In the genomic region with DNA sequence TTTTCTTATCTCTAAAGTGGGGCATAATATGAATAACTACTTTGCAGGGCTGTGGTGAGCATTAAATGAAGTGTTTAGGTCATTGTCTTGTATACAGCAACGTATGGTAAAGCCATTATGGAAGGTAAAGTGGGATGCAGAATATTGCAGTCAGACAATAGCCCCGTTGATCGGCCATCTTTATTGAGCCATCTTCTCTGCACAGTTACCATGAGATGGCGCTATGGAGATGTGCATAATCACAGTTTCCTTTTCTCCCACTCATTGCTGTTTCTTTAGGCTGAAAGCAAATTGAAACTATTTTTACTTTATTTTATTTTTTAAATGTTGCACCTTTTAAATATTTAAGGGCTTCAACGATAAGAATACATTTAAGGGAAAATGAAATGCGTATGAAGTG, we compare ENCODE assay signal across 9 cellular contexts.
DNase-seq lines count a peak whose midpoint lies in the region; ATAC-seq, FAIRE-seq and TF ChIP-seq lines count a peak whose summit lies in the region.
"Had no signal": no experiment of that assay in that cellular context is flagged by ENCODE, and none has a peak within 500 bp of the region (broad histone marks: within the 10 kb centered on the region; RNA-seq: fewer than 3 reads in every experiment).

No MANE protein-coding gene starts in this region.

- H3K27me3 Mint-ChIP-seq in astrocyte (ENCODE audit: low read depth, unreplicated experiment) (no peaks in the 10 kb centered on the region), neural progenitor cell (ENCODE audit: insufficient read depth, low read depth) (no peaks in the 10 kb centered on the region)

- H3K27ac Mint-ChIP-seq in astrocyte (ENCODE audit: unreplicated experiment) = no peak overlapping the region
- no peak overlapping the region for H3K27ac Mint-ChIP-seq in neural progenitor cell

- no peak overlapping the region for H3K4me2 ChIP-seq in astrocyte (ENCODE audit: low read length)
- H3K4me2 ChIP-seq in neural progenitor cell = no peak overlapping the region

- H3K27me3 ChIP-seq in astrocyte (ENCODE audit: insufficient read depth, low read length) (no peaks in the 10 kb centered on the region), neural progenitor cell (no peaks in the 10 kb centered on the region)

- DNase-seq in DMS153 treated with DMSO at 0.1 percent for 48 hours (lab: John Stamatoyannopoulos, UW; ENCODE audit: unreplicated experiment) (peak; percentile 6), DMS153 (lab: John Stamatoyannopoulos, UW) (no peak), M059J (ENCODE audit: low read depth) (peak; percentile 9), astrocyte (ENCODE audit: low read depth) (no peak), neural progenitor cell (ENCODE audit: low spot score) (peak; percentile 58), G401 (ENCODE audit: low spot score) (no peak)
- DNase-seq in stimulated activated naive CD4-positive, alpha-beta T cell (lab: John Stamatoyannopoulos, UW) = no peak

- in situ Hi-C loops in G401 (cut with HindIII; ENCODE audit: low sequenced_read_pairs) = no loop called here

- H3K4me3 ChIP-seq in astrocyte (ENCODE audit: insufficient read depth, low read depth, low read length) (no peak overlapping the region), neural progenitor cell (no peak overlapping the region)

- H4K20me1 ChIP-seq in astrocyte (ENCODE audit: insufficient read depth, low read length) = no peaks in the 10 kb centered on the region
- no peaks in the 10 kb centered on the region for H4K20me1 ChIP-seq in neural progenitor cell (ENCODE audit: low read depth)

- H3K9me3 Mint-ChIP-seq in astrocyte (ENCODE audit: unreplicated experiment) (no peaks in the 10 kb centered on the region), neural progenitor cell (no peaks in the 10 kb centered on the region)

- no peak overlapping the region for H3K9ac ChIP-seq in astrocyte (ENCODE audit: low read length)
- no peak overlapping the region for H3K9ac ChIP-seq in neural progenitor cell

- H3K27ac ChIP-seq in astrocyte (ENCODE audit: low read depth, low read length) = no peak overlapping the region
- no peak overlapping the region for H3K27ac ChIP-seq in neural progenitor cell

- H3K4me3 Mint-ChIP-seq in astrocyte (ENCODE audit: unreplicated experiment) (no peak overlapping the region), neural progenitor cell (no peak overlapping the region)

- H3K4me1 ChIP-seq in astrocyte (ENCODE audit: insufficient read depth, low read length) (no peaks in the 10 kb centered on the region), neural progenitor cell (no peaks in the 10 kb centered on the region)

- H3K36me3 Mint-ChIP-seq in astrocyte (ENCODE audit: low read depth, unreplicated experiment) (no peaks in the 10 kb centered on the region), neural progenitor cell (no peaks in the 10 kb centered on the region)

- no peaks in the 10 kb centered on the region for H3F3A ChIP-seq in neural progenitor cell (ENCODE audit: low read depth)

- H2AFZ ChIP-seq in astrocyte (ENCODE audit: low read depth, low read length) (no peak overlapping the region), neural progenitor cell (replicated peaks) (peak overlapping the region; percentile 86)

- no peaks in the 10 kb centered on the region for H3K36me3 ChIP-seq in astrocyte (ENCODE audit: insufficient read depth, low read length)
- no peaks in the 10 kb centered on the region for H3K36me3 ChIP-seq in neural progenitor cell

- TF ChIP-seq CTCF in astrocyte (IDR thresholded peaks at IDR 0.05; ENCODE audit: insufficient read depth, low read depth, low read length) (peak; percentile 24), neural progenitor cell (IDR thresholded peaks at IDR 0.05) (peak; percentile 64)

- H3K79me2 ChIP-seq in astrocyte (ENCODE audit: insufficient read depth, low read length) = no peaks in the 10 kb centered on the region
- no peaks in the 10 kb centered on the region for H3K79me2 ChIP-seq in neural progenitor cell (ENCODE audit: low read depth)

- ATAC-seq in GM18502 (IDR thresholded peaks at IDR 0.05; ENCODE audit: poor library complexity, unreplicated experiment) = no peak

- no peaks in the 10 kb centered on the region for H3K9me3 ChIP-seq in astrocyte (ENCODE audit: insufficient read depth, low read depth, low read length)
- no peaks in the 10 kb centered on the region for H3K9me3 ChIP-seq in neural progenitor cell (ENCODE audit: low read depth)

- H3K4me1 Mint-ChIP-seq in astrocyte (ENCODE audit: low read depth, unreplicated experiment) (no peaks in the 10 kb centered on the region), neural progenitor cell (no peaks in the 10 kb centered on the region)

- no peak for FAIRE-seq in astrocyte (lab: Jason Lieb, UNC)
- FAIRE-seq: A204.1 had no signal

Comparison
In these comparisons a context has a peak if more than half of its experiments do, and no peak if none do; other contexts are left out.
1. DNase-seq: peak in DMS153 treated with DMSO at 0.1 percent for 48 hours (single experiment), M059J (single experiment) and neural progenitor cell (single experiment); none in DMS153 (single experiment), astrocyte (single experiment), G401 (single experiment) and stimulated activated naive CD4-positive, alpha-beta T cell (0 of 6).